In the genomic region with DNA sequence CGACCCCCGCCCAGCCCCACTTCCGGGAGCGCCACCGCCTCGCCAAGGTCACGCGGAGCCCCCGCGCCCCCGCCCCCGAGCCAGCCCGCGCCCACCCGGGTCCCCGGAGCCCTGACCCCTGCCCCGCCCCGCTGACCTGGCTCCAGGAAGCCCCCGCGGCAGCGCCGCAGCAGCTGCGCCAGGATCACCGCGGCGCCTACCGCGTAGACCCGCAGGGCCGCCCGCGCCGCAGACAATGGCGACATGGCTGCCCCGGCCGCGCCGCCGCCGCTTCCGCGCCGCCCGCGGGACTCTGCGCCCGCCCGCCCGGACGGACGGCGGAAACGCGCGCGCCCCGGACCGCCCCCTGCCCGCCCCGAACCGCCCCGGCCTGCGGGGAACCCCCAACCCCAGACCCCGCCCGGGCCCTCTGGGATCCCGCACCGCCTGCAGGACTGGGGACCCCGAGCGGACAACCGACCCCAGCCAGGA, we compare ENCODE assay signal across 8 cellular contexts. TPM values are rescaled to one million over a fixed set of nuclear protein-coding genes. Genes with fewer than 3 reads are reported as not detected.
A peak's percentile ranks its signal among the peaks of the same experiment; 100 is the strongest.
DNase-seq lines count a peak whose midpoint lies in the region; ATAC-seq and TF ChIP-seq lines count a peak whose summit lies in the region.

A gene with protein sequence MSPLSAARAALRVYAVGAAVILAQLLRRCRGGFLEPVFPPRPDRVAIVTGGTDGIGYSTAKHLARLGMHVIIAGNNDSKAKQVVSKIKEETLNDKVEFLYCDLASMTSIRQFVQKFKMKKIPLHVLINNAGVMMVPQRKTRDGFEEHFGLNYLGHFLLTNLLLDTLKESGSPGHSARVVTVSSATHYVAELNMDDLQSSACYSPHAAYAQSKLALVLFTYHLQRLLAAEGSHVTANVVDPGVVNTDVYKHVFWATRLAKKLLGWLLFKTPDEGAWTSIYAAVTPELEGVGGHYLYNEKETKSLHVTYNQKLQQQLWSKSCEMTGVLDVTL (minus strand): TSS at position 296 of the 471 bp plus-strand sequence. CDS start 51 bp downstream, at position 245.
A gene (minus strand): TSS at position 296 of the 471 bp plus-strand sequence. CDS start 10,257 bp downstream, outside the sequence.

- peak within 1 kb of the TSS; percentile 94 for H2BK15ac ChIP-seq in mesenchymal stem cell (ENCODE audit: low read depth, poor library complexity, severe bottlenecking)

- H3K4me3 Mint-ChIP-seq in stimulated activated effector memory CD8-positive, alpha-beta T cell treated with anti-CD3 and anti-CD28 coated beads, Interleukin-12 subunit alpha, Interleukin-12 subunit beta, amount 100 ng/mL, for 72 hours: peak within 1 kb of the TSS; percentile 71

- TF ChIP-seq CTCF in WERI-Rb-1 (IDR thresholded peaks at IDR 0.05; ENCODE audit: low read depth, low read length): no peak

- H2AK5ac ChIP-seq in mesenchymal stem cell (ENCODE audit: low read length, severe bottlenecking): peak within 1 kb of the TSS; percentile 87

- no peaks in the 10 kb centered on the region for H3K9me3 Mint-ChIP-seq in stimulated activated effector memory CD8-positive, alpha-beta T cell treated with anti-CD3 and anti-CD28 coated beads, Interleukin-12 subunit alpha, Interleukin-12 subunit beta, amount 100 ng/mL, for 72 hours

- no peaks in the 10 kb centered on the region for H3K79me1 ChIP-seq in mesenchymal stem cell (replicated peaks; ENCODE audit: low read length, poor library complexity, severe bottlenecking)

- H3K27me3 ChIP-seq in WERI-Rb-1 (ENCODE audit: insufficient read depth, low read depth, severe bottlenecking): no peaks in the 10 kb centered on the region
- H3K27me3 ChIP-seq in mesenchymal stem cell (ENCODE audit: control insufficient read depth in 1 of 2, insufficient read depth in 1 of 2, low read length in 2 of 2): no peaks in the 10 kb centered on the region

- peak within 1 kb of the TSS; percentile 77 for H3K4me2 ChIP-seq in mesenchymal stem cell (ENCODE audit: low read length, poor library complexity, severe bottlenecking)

- DNase-seq in WERI-Rb-1 (peak; percentile 18), dermis blood vessel endothelial cell (peak; percentile 51), mesenchymal stem cell (peak; percentile 38), NCI-H446 (lab: John Stamatoyannopoulos, UW) (no peak), COLO668 (lab: John Stamatoyannopoulos, UW; ENCODE audit: unreplicated experiment) (no peak)
- DNase-seq in stimulated activated effector memory CD8-positive, alpha-beta T cell treated with anti-CD3 and anti-CD28 coated beads, Interleukin-12 subunit alpha, Interleukin-12 subunit beta, amount 100 ng/mL, for 72 hours (ENCODE audit: low spot score in 2 of 2): peak; percentile 37 to 79

- no peaks in the 10 kb centered on the region for H3K9me3 ChIP-seq in WERI-Rb-1 (ENCODE audit: severe bottlenecking)
- no peaks in the 10 kb centered on the region for H3K9me3 ChIP-seq in mesenchymal stem cell (ENCODE audit: control insufficient read depth, low read length)

- H3K18ac ChIP-seq in mesenchymal stem cell (ENCODE audit: low read depth in 1 of 2, low read length in 2 of 2): peak within 1 kb of the TSS; percentile 97 to 98

- peak within 1 kb of the TSS; percentile 66 for H2BK5ac ChIP-seq in mesenchymal stem cell (ENCODE audit: low read depth, low read length, poor library complexity, severe bottlenecking)

- peak within 1 kb of the TSS; percentile 92 for H2AFZ ChIP-seq in mesenchymal stem cell (ENCODE audit: low read depth, low read length)

- peak within 1 kb of the TSS; percentile 97 for H4K8ac ChIP-seq in mesenchymal stem cell (ENCODE audit: low read length)

- ATAC-seq in GM18868 (IDR thresholded peaks at IDR 0.05; ENCODE audit: unreplicated experiment): peak; percentile 68
- ATAC-seq in HG03095 (IDR thresholded peaks at IDR 0.05; ENCODE audit: unreplicated experiment): peak; percentile 74
- peak; percentile 78 for ATAC-seq in stimulated activated effector memory CD8-positive, alpha-beta T cell treated with anti-CD3 and anti-CD28 coated beads, Interleukin-12 subunit alpha, Interleukin-12 subunit beta, amount 100 ng/mL, for 72 hours

- peak within 1 kb of the TSS; percentile 99 for H2BK120ac ChIP-seq in mesenchymal stem cell (ENCODE audit: low read depth, low read length)

- H3K4me3 ChIP-seq in WERI-Rb-1 (ENCODE audit: low read depth, low read length) (peak within 1 kb of the TSS; percentile 83), mesenchymal stem cell (ENCODE audit: insufficient read depth in 1 of 2, low read depth in 1 of 2, low read length in 2 of 2) (peak within 1 kb of the TSS; percentile 75 to 89)

- peaks cover 22% of the 10 kb centered on the region for H3K36me3 Mint-ChIP-seq in stimulated activated effector memory CD8-positive, alpha-beta T cell treated with anti-CD3 and anti-CD28 coated beads, Interleukin-12 subunit alpha, Interleukin-12 subunit beta, amount 100 ng/mL, for 72 hours

- peak within 1 kb of the TSS; percentile 91 for H3K9ac ChIP-seq in mesenchymal stem cell (ENCODE audit: low read length)

- peak within 1 kb of the TSS; percentile 90 for H4K91ac ChIP-seq in mesenchymal stem cell (ENCODE audit: low read length)

- peak within 1 kb of the TSS; percentile 97 to 99 for H3K4ac ChIP-seq in mesenchymal stem cell (ENCODE audit: low read depth in 1 of 2, low read length in 2 of 2)

- peaks cover 18% of the 10 kb centered on the region for H3K4me1 ChIP-seq in mesenchymal stem cell (ENCODE audit: control insufficient read depth, insufficient read depth, low read depth, low read length)

- 1% methylated on average over 15 of the region's 70 CpGs for WGBS in mesenchymal stem cell

- peak within 1 kb of the TSS in 1 of 2 experiments; percentile 50 for H3K23ac ChIP-seq in mesenchymal stem cell (ENCODE audit: low read length in 2 of 2)

- H2BK12ac ChIP-seq in mesenchymal stem cell (ENCODE audit: low read length in 2 of 2): no peak within 1 kb of the TSS

- H3K36me3 ChIP-seq in WERI-Rb-1 (peaks cover 27% of the 10 kb centered on the region), mesenchymal stem cell (ENCODE audit: control insufficient read depth in 1 of 2, insufficient read depth in 2 of 2, low read depth in 1 of 2, low read length in 2 of 2) (peaks cover under 1 to 7% of the 10 kb centered on the region in 2 experiments)

- peak within 1 kb of the TSS; percentile 92 to 94 for H3K14ac ChIP-seq in mesenchymal stem cell (ENCODE audit: low read length in 2 of 2)

- peak within 1 kb of the TSS; percentile 89 for H3K27ac Mint-ChIP-seq in stimulated activated effector memory CD8-positive, alpha-beta T cell treated with anti-CD3 and anti-CD28 coated beads, Interleukin-12 subunit alpha, Interleukin-12 subunit beta, amount 100 ng/mL, for 72 hours

- peak within 1 kb of the TSS; percentile 96 for H3K27ac ChIP-seq in WERI-Rb-1
- H3K27ac ChIP-seq in mesenchymal stem cell (ENCODE audit: low read length, poor library complexity, severe bottlenecking): peak within 1 kb of the TSS; percentile 66

- H3K4me1 Mint-ChIP-seq in stimulated activated effector memory CD8-positive, alpha-beta T cell treated with anti-CD3 and anti-CD28 coated beads, Interleukin-12 subunit alpha, Interleukin-12 subunit beta, amount 100 ng/mL, for 72 hours: peaks cover 24% of the 10 kb centered on the region

RNA-seq across cellular contexts. Expression of the first gene that starts in this region (rescaled TPM):
- 24.6 and 25.2 TPM in 2 replicates for total RNA-seq in dermis blood vessel endothelial cell
- polyA plus RNA-seq in mesenchymal stem cell (2013, experiment 1 of 2): 30.6 TPM
- 31.1 TPM for polyA plus RNA-seq in mesenchymal stem cell (2013, experiment 2 of 2)

RNA-seq across cellular contexts. Expression of the second gene that starts in this region (rescaled TPM):
- 57.5 and 75.7 TPM in 2 replicates for total RNA-seq in dermis blood vessel endothelial cell
- polyA plus RNA-seq in mesenchymal stem cell (2013, experiment 1 of 2): 13.8 TPM
- polyA plus RNA-seq in mesenchymal stem cell (2013, experiment 2 of 2): 14.2 TPM

Comparison
In these comparisons a context has a peak if more than half of its experiments do, and no peak if none do; other contexts are left out.
1. DNase-seq: peak in WERI-Rb-1 (single experiment), dermis blood vessel endothelial cell (single experiment), mesenchymal stem cell (single experiment) and stimulated activated effector memory CD8-positive, alpha-beta T cell treated with anti-CD3 and anti-CD28 coated beads, Interleukin-12 subunit alpha, Interleukin-12 subunit beta, amount 100 ng/mL, for 72 hours (2 of 2); none in NCI-H446 (0 of 2) and COLO668 (single experiment).
2. Peak in every context shown above with its lines, with median percentiles within 50 percentile points of each other: ATAC-seq.